1 cellular context compared by ENCODE assay signal in genomic region chr20:5127204-5127858, GRCh38.
TF ChIP-seq lines count a peak whose summit lies in the region.

No MANE protein-coding gene starts in this region.

TF ChIP-seq in HepG2, 621 proteins besides CTCF, POLR2A, EP300 and RAD21 (continued from another document):
- no peak for TF ChIP-seq ZBTB44 (CRISPR knock-in tag; IDR thresholded peaks at IDR 0.05)
- TF ChIP-seq ZNF280D (CRISPR knock-in tag; IDR thresholded peaks at IDR 0.05): no peak
- TF ChIP-seq ZNF564 (CRISPR knock-in tag; IDR thresholded peaks at IDR 0.05): no peak
- TF ChIP-seq GMEB1 (CRISPR knock-in tag; IDR thresholded peaks at IDR 0.05; ENCODE audit: borderline replicate concordance): no peak
- TF ChIP-seq IRX3 (CRISPR knock-in tag; IDR thresholded peaks at IDR 0.05; ENCODE audit: borderline replicate concordance, low read depth): no peak
- TF ChIP-seq ZNF30 (CRISPR knock-in tag; IDR thresholded peaks at IDR 0.05): no peak
- TF ChIP-seq SMC3 (IDR thresholded peaks at IDR 0.05; ENCODE audit: low read length): no peak
- peak; percentile 76; the same call in 1 of the 2 replicates for TF ChIP-seq PAX8 (CRISPR knock-in tag; IDR thresholded peaks at IDR 0.05; ENCODE audit: borderline replicate concordance)
- no peak; the same call in 1 of the 2 replicates for TF ChIP-seq MXD3 (CRISPR knock-in tag; IDR thresholded peaks at IDR 0.05)
- peak; percentile 3; the same call in 1 of the 2 replicates for TF ChIP-seq ZNF704 (CRISPR knock-in tag; IDR thresholded peaks at IDR 0.05; ENCODE audit: borderline replicate concordance)
- no peak for TF ChIP-seq KDM6A (CRISPR knock-in tag; IDR thresholded peaks at IDR 0.05; ENCODE audit: low read depth)
- peak; percentile 91 for TF ChIP-seq GLI4 (CRISPR knock-in tag; IDR thresholded peaks at IDR 0.05; ENCODE audit: borderline replicate concordance)
- no peak for TF ChIP-seq ARNT (IDR thresholded peaks at IDR 0.05)
- no peak for TF ChIP-seq MAF1 (CRISPR knock-in tag; IDR thresholded peaks at IDR 0.05; ENCODE audit: borderline replicate concordance)
- TF ChIP-seq ARNTL (CRISPR knock-in tag; IDR thresholded peaks at IDR 0.05): no peak
- no peak for TF ChIP-seq CENPBD1 (CRISPR knock-in tag; IDR thresholded peaks at IDR 0.05; ENCODE audit: borderline replicate concordance, low read depth)
- TF ChIP-seq PHF20 (CRISPR knock-in tag; IDR thresholded peaks at IDR 0.05): no peak
- no peak for TF ChIP-seq FIP1L1 (IDR thresholded peaks at IDR 0.05; ENCODE audit: borderline replicate concordance, insufficient read depth, low read depth, low read length)
- TF ChIP-seq SOX6 (IDR thresholded peaks at IDR 0.05): no peak
- TF ChIP-seq SOX6 (CRISPR knock-in tag; IDR thresholded peaks at IDR 0.05): no peak; the same call in 1 of the 2 replicates
- TF ChIP-seq NCOA5 (CRISPR knock-in tag; IDR thresholded peaks at IDR 0.05): no peak
- no peak for TF ChIP-seq IKZF4 (CRISPR knock-in tag; IDR thresholded peaks at IDR 0.05; ENCODE audit: borderline replicate concordance, low read depth, not compliant biosample characterization)
- TF ChIP-seq TEAD3 (CRISPR knock-in tag; optimal IDR thresholded peaks at IDR 0.05; ENCODE audit: borderline replicate concordance): no peak
- TF ChIP-seq REST (IDR thresholded peaks at IDR 0.05; ENCODE audit: borderline replicate concordance in 1 of 2, low read depth in 1 of 2, low read length in 2 of 2): no peak
TF ChIP-seq in HepG2: peak in this region for 113.
